2 cellular contexts compared by ENCODE assay signal in genomic region chr17:75595284-75595918, GRCh38.
A peak's percentile ranks its signal among the peaks of the same experiment; 100 is the strongest.
TF ChIP-seq lines count a peak whose summit lies in the region.

No MANE protein-coding gene starts in this region.

TF ChIP-seq in HepG2, 621 proteins besides CTCF, POLR2A, EP300 and RAD21:
- TF ChIP-seq KDM5B (CRISPR knock-in tag; IDR thresholded peaks at IDR 0.05; ENCODE audit: borderline replicate concordance) (0 out of 2 replicates have a peak, but pooled peaks have one; percentile 5), BCL6 (CRISPR knock-in tag; IDR thresholded peaks at IDR 0.05) (no peak), ZNF263 (CRISPR knock-in tag; IDR thresholded peaks at IDR 0.05) (peak; percentile 61; the same call in 1 of the 2 replicates), ZNF547 (CRISPR knock-in tag; IDR thresholded peaks at IDR 0.05) (no peak), SMYD3 (CRISPR knock-in tag; IDR thresholded peaks at IDR 0.05) (no peak), ZSCAN21 (CRISPR knock-in tag; IDR thresholded peaks at IDR 0.05; ENCODE audit: borderline replicate concordance) (no peak), GPN1 (CRISPR knock-in tag; IDR thresholded peaks at IDR 0.05; ENCODE audit: borderline replicate concordance) (no peak), ZNF724P (CRISPR knock-in tag; IDR thresholded peaks at IDR 0.05; ENCODE audit: borderline replicate concordance) (no peak), ZNF207 (IDR thresholded peaks at IDR 0.05; ENCODE audit: borderline replicate concordance) (no peak), ZNF331 (CRISPR knock-in tag; IDR thresholded peaks at IDR 0.05) (no peak), SNRNP70 (IDR thresholded peaks at IDR 0.05; ENCODE audit: low read depth, low read length) (no peak), ZBTB14 (CRISPR knock-in tag; IDR thresholded peaks at IDR 0.05) (no peak), MAX (IDR thresholded peaks at IDR 0.05) (no peak), NONO (IDR thresholded peaks at IDR 0.05) (no peak), NONO (CRISPR knock-in tag; conservative IDR thresholded peaks at IDR 0.05) (no peak), RERE (CRISPR knock-in tag; IDR thresholded peaks at IDR 0.05; ENCODE audit: low read depth) (no peak), ZNF768 (CRISPR knock-in tag; IDR thresholded peaks at IDR 0.05) (peak; percentile 98)
TF ChIP-seq in HepG2: peak in this region for 3.

TF ChIP-seq in WTC11, 78 proteins besides CTCF, POLR2A, EP300 and RAD21:
- no peak for TF ChIP-seq ETV6 (CRISPR knock-in tag; IDR thresholded peaks at IDR 0.05)
- no peak for TF ChIP-seq EMX1 (CRISPR knock-in tag; IDR thresholded peaks at IDR 0.05)
- TF ChIP-seq GABPB1 (CRISPR knock-in tag; IDR thresholded peaks at IDR 0.05), result no peak
- no peak for TF ChIP-seq RORB (CRISPR knock-in tag; IDR thresholded peaks at IDR 0.05)
- no peak for TF ChIP-seq ZNF425 (CRISPR knock-in tag; conservative IDR thresholded peaks at IDR 0.05)
- no peak for TF ChIP-seq ATF3 (CRISPR knock-in tag; conservative IDR thresholded peaks at IDR 0.05)
- no peak for TF ChIP-seq FOXJ3 (CRISPR knock-in tag; IDR thresholded peaks at IDR 0.05; ENCODE audit: borderline replicate concordance)
- no peak for TF ChIP-seq NR1H2 (CRISPR knock-in tag; IDR thresholded peaks at IDR 0.05)
- no peak for TF ChIP-seq SMAD4 (CRISPR knock-in tag; IDR thresholded peaks at IDR 0.05)
